Comparison of ENCODE assay signal across 9 cellular contexts in the genomic region with DNA sequence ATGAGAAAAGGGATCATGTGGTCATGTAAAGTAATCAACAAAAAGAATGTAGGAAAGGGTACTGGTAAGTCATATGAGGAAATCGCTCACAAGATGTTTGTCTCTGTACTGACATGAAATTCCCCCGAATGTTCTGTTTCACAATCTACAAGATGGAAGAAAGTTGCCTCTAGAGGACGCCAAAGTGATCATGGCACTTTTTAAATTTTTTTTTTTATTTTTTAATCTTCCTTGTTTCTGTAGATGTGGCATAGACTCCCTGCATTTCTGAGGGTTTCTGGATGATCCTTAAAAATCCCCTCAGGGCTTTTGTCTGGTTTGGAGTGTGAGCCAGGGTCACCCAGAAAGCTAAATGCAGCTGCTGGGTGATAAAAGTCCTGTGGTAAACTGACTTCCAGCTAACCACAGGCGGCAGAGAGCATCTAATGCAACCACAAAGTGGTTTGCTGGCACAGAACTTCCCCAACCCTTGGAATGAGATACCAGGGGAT.
DNase-seq lines count a peak whose midpoint lies in the region; ATAC-seq and TF ChIP-seq lines count a peak whose summit lies in the region.
"Had no signal": no experiment of that assay in that cellular context is flagged by ENCODE, and none has a peak within 500 bp of the region (broad histone marks: within the 10 kb centered on the region; RNA-seq: fewer than 3 reads in every experiment).

No MANE protein-coding gene starts in this region.

- H4K20me1 ChIP-seq in Karpas-422 (ENCODE audit: insufficient read depth, low read depth, low read length) = no peaks in the 10 kb centered on the region

- H3K9me3 ChIP-seq in Karpas-422 (ENCODE audit: low read length) = no peaks in the 10 kb centered on the region
- no peaks in the 10 kb centered on the region for H3K9me3 ChIP-seq in T-helper 17 cell (ENCODE audit: control insufficient read depth, low read length, poor library complexity, severe bottlenecking)
- H3K9me3 ChIP-seq in Peyer's patch = no peaks in the 10 kb centered on the region
- H3K9me3 ChIP-seq: thoracic aorta had no signal

- H3K36me3 ChIP-seq in Karpas-422 (ENCODE audit: insufficient read depth, low read length) (no peaks in the 10 kb centered on the region), Peyer's patch (no peaks in the 10 kb centered on the region)
- H3K36me3 ChIP-seq: thoracic aorta had no signal

- H2AFZ ChIP-seq in Karpas-422 (ENCODE audit: low read length) = no peak overlapping the region

- DNase-seq in CD1c-positive myeloid dendritic cell (ENCODE audit: extremely low spot score) (peak; percentile 34), Karpas-422 (peak; percentile 42), SKM-1 (lab: John Stamatoyannopoulos, UW; ENCODE audit: unreplicated experiment) (peak; percentile 22), glomerular visceral epithelial cell (ENCODE audit: extremely low spot score) (peak; percentile 85), KG1 (lab: John Stamatoyannopoulos, UW) (no peak), T-helper 17 cell (no peak), Peyer's patch (no peak)

- no peak overlapping the region for H3K4me2 ChIP-seq in Karpas-422 (ENCODE audit: low read depth, low read length, poor library complexity, severe bottlenecking)

- H3K9me2 ChIP-seq in Karpas-422 (replicated peaks; ENCODE audit: insufficient read depth, low read length) = no peaks in the 10 kb centered on the region

- H3K4me1 ChIP-seq in Karpas-422 (ENCODE audit: low read length) = no peaks in the 10 kb centered on the region
- H3K4me1 ChIP-seq in Peyer's patch = no peaks in the 10 kb centered on the region

- no peak for TF ChIP-seq CTCF in Peyer's patch (IDR thresholded peaks at IDR 0.05)

- H3K27me3 ChIP-seq in Karpas-422 (ENCODE audit: low read length) (no peaks in the 10 kb centered on the region), Peyer's patch (no peaks in the 10 kb centered on the region)

- H3K27ac ChIP-seq in Karpas-422 (ENCODE audit: low read length) = no peak overlapping the region
- H3K27ac ChIP-seq in Peyer's patch = no peak overlapping the region
- H3K27ac ChIP-seq: thoracic aorta had no signal

- TF ChIP-seq POLR2A in Peyer's patch (IDR thresholded peaks at IDR 0.05) = no peak

- no peaks in the 10 kb centered on the region for H3K4me1 Mint-ChIP-seq in T-helper 17 cell

- no peak overlapping the region for H3K4me3 Mint-ChIP-seq in T-helper 17 cell

- ATAC-seq in GM18520 (IDR thresholded peaks at IDR 0.05; ENCODE audit: unreplicated experiment) (no peak), T-helper 17 cell (no peak)

- no peak overlapping the region for H3K9ac ChIP-seq in Karpas-422 (ENCODE audit: low read length)

- H3K27ac Mint-ChIP-seq in T-helper 17 cell = no peak overlapping the region

- H3K36me3 Mint-ChIP-seq in T-helper 17 cell (ENCODE audit: low read depth) = no peaks in the 10 kb centered on the region

- H3K79me2 ChIP-seq in Karpas-422 (ENCODE audit: low read length) = no peaks in the 10 kb centered on the region

- H3K4me3 ChIP-seq in Karpas-422 (ENCODE audit: low read length) (no peak overlapping the region), Peyer's patch (no peak overlapping the region)
- H3K4me3 ChIP-seq: thoracic aorta had no signal

- no peaks in the 10 kb centered on the region for H3K27me3 Mint-ChIP-seq in T-helper 17 cell

Comparison
In these comparisons a context has a peak if more than half of its experiments do, and no peak if none do; other contexts are left out.
1. DNase-seq: peak in CD1c-positive myeloid dendritic cell (single experiment), Karpas-422 (single experiment), SKM-1 (single experiment) and glomerular visceral epithelial cell (single experiment); none in KG1 (single experiment), T-helper 17 cell (0 of 3) and Peyer's patch (0 of 3).